Comparison of ENCODE assay signal across 1 cellular context in the genomic region with DNA sequence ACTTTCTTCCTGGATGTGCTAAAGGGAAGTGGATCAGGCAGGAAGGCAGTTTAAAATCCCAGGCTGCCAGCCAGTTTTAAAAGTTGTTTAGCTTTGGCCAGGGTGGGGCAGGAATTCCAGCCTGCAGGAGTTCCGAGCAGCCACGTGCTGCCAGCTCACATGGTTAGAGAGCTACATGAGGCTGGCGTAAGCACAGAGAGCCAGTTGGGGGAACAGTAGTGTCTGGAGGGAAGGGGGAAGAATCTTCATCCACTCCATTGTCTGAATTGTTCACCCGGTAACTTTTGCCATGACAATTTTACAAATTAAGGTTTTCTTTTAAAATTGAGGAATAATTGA.
A peak's percentile ranks its signal among the peaks of the same experiment; 100 is the strongest.
TF ChIP-seq lines count a peak whose summit lies in the region.

No MANE protein-coding gene starts in this region.

TF ChIP-seq in SK-N-SH, 30 proteins besides CTCF, POLR2A, EP300 and RAD21 (continued from another document):
- TF ChIP-seq RXRA (IDR thresholded peaks at IDR 0.05; ENCODE audit: borderline replicate concordance, low read depth), result peak; percentile 39; the same call in 1 of the 2 replicates
- 0 out of 2 replicates have a peak, but pooled peaks have one; percentile 50 for TF ChIP-seq TEAD4 (IDR thresholded peaks at IDR 0.05; ENCODE audit: borderline replicate concordance, insufficient read depth)
- TF ChIP-seq, protein P1, sequence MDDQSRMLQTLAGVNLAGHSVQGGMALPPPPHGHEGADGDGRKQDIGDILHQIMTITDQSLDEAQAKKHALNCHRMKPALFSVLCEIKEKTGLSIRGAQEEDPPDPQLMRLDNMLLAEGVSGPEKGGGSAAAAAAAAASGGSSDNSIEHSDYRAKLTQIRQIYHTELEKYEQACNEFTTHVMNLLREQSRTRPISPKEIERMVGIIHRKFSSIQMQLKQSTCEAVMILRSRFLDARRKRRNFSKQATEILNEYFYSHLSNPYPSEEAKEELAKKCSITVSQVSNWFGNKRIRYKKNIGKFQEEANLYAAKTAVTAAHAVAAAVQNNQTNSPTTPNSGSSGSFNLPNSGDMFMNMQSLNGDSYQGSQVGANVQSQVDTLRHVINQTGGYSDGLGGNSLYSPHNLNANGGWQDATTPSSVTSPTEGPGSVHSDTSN (IDR thresholded peaks at IDR 0.05), result peak; percentile 42; the same call in 1 of the 2 replicates
- TF ChIP-seq, protein P2, sequence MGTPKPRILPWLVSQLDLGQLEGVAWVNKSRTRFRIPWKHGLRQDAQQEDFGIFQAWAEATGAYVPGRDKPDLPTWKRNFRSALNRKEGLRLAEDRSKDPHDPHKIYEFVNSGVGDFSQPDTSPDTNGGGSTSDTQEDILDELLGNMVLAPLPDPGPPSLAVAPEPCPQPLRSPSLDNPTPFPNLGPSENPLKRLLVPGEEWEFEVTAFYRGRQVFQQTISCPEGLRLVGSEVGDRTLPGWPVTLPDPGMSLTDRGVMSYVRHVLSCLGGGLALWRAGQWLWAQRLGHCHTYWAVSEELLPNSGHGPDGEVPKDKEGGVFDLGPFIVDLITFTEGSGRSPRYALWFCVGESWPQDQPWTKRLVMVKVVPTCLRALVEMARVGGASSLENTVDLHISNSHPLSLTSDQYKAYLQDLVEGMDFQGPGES (IDR thresholded peaks at IDR 0.05; ENCODE audit: low read depth, low read length), result no peak
- TF ChIP-seq, protein P3, sequence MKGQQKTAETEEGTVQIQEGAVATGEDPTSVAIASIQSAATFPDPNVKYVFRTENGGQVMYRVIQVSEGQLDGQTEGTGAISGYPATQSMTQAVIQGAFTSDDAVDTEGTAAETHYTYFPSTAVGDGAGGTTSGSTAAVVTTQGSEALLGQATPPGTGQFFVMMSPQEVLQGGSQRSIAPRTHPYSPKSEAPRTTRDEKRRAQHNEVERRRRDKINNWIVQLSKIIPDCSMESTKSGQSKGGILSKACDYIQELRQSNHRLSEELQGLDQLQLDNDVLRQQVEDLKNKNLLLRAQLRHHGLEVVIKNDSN (IDR thresholded peaks at IDR 0.05; ENCODE audit: borderline replicate concordance, low read depth), result peak; percentile 86
